Comparison of ENCODE assay signal across 32 cellular contexts in the genomic region with DNA sequence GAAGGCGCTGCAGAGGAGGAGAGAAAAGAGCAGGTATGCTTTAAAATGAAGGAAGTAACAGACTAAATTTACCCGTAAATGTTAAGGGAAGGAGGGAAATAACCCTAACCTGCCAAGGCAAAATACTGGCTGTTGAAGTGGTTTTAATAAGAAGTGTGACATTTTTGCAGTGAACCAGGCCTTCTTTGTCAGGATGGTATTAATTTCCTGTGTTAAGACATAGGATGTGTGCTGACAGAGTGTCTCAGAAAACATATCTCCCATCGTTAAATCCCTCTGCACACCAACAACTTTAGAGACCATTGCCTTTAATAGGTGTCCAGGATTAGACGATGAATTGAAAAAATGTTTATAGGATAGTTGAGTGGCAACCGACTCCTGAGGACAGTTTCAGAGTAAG. TPM values are rescaled to one million over a fixed set of nuclear protein-coding genes. Genes with fewer than 3 reads are reported as not detected.
A peak's percentile ranks its signal among the peaks of the same experiment; 100 is the strongest.
DNase-seq lines count a peak whose midpoint lies in the region; ATAC-seq and TF ChIP-seq lines count a peak whose summit lies in the region.
"Had no signal": no experiment of that assay in that cellular context is flagged by ENCODE, and none has a peak within 500 bp of the region (broad histone marks: within the 10 kb centered on the region; RNA-seq: fewer than 3 reads in every experiment).

No MANE protein-coding gene starts in this region.

- peak overlapping the region; percentile 77 for H3K27ac Mint-ChIP-seq in stimulated activated naive CD8-positive, alpha-beta T cell treated with anti-CD3 and anti-CD28 coated beads, Interleukin-15, Interleukin-2, amounts not matched to agents 100 ng/mL and 50 ng/mL, for 24 hours
- H3K27ac Mint-ChIP-seq in activated T-helper 17 cell treated with anti-CD3 and anti-CD28 coated beads, Interleukin-2, amount 50 U/mL, for 72 hours: peak overlapping the region; percentile 36
- H3K27ac Mint-ChIP-seq in natural killer cell: peak overlapping the region; percentile 19 to 51
- H3K27ac Mint-ChIP-seq: B cell; mesothelial cell of epicardium; T-helper 2 cell treated with Interferon-gamma antibody and Interleukin-4, amounts not matched to agents 5 μg/mL and 100 μg/mL, for 36 hours had no signal

- ATAC-seq in stimulated activated naive CD8-positive, alpha-beta T cell treated with anti-CD3 and anti-CD28 coated beads, Interleukin-15, Interleukin-2, amounts not matched to agents 100 U/mL and 50 U/mL, for 24 hours: no peak
- no peak for ATAC-seq in activated T-helper 17 cell treated with anti-CD3 and anti-CD28 coated beads, Interleukin-2, amount 50 U/mL, for 72 hours (replicated peaks)
- ATAC-seq in natural killer cell: peak; percentile 52 to 70 (median 52)
- no peak for ATAC-seq in HG02798 (IDR thresholded peaks at IDR 0.05; ENCODE audit: poor library complexity, unreplicated experiment)
- ATAC-seq: A549, heart right ventricle, psoas muscle, Right ventricle myocardium inferior, SK-N-SH treated with all-trans-retinoic acid at 6 μM for 48 hours had no signal

- TF ChIP-seq CTCF in natural killer cell (IDR thresholded peaks at IDR 0.05): no peak
- TF ChIP-seq CTCF in GM13976 (IDR thresholded peaks at IDR 0.05; ENCODE audit: borderline replicate concordance, control extremely low read depth, extremely low read depth, insufficient read depth, missing control alignments): no peak

- in situ Hi-C loops in GM13976 (cut with MboI; ENCODE audit: low sequenced_read_pairs, unreplicated experiment): no loop called here

- no peak overlapping the region for H3K4me3 Mint-ChIP-seq in stimulated activated naive CD8-positive, alpha-beta T cell treated with anti-CD3 and anti-CD28 coated beads, Interleukin-15, Interleukin-2, amounts not matched to agents 100 ng/mL and 50 ng/mL, for 24 hours
- peak overlapping the region; percentile 86 for H3K4me3 Mint-ChIP-seq in activated T-helper 17 cell treated with anti-CD3 and anti-CD28 coated beads, Interleukin-2, amount 50 U/mL, for 72 hours
- H3K4me3 Mint-ChIP-seq in natural killer cell: peak overlapping the region; percentile 42
- H3K4me3 Mint-ChIP-seq: B cell; mesothelial cell of epicardium; naive B cell; T-helper 2 cell treated with Interferon-gamma antibody and Interleukin-4, amounts not matched to agents 5 μg/mL and 100 μg/mL, for 36 hours had no signal

- intact Hi-C loops in natural killer cell (cut with micrococcal nuclease): no loop called here

- peaks cover 39% of the 10 kb centered on the region for H3K36me3 Mint-ChIP-seq in stimulated activated naive CD8-positive, alpha-beta T cell treated with anti-CD3 and anti-CD28 coated beads, Interleukin-15, Interleukin-2, amounts not matched to agents 100 ng/mL and 50 ng/mL, for 24 hours (ENCODE audit: low read depth)
- peaks cover 76% of the 10 kb centered on the region for H3K36me3 Mint-ChIP-seq in activated T-helper 17 cell treated with anti-CD3 and anti-CD28 coated beads, Interleukin-2, amount 50 U/mL, for 72 hours (ENCODE audit: low read depth)
- no peaks in the 10 kb centered on the region for H3K36me3 Mint-ChIP-seq in natural killer cell
- H3K36me3 Mint-ChIP-seq: mesothelial cell of epicardium had no signal

- DNase-seq in stimulated activated naive CD8-positive, alpha-beta T cell treated with anti-CD3 and anti-CD28 coated beads, Interleukin-15, Interleukin-2, amounts not matched to agents 100 U/mL and 50 U/mL, for 24 hours: no peak
- DNase-seq in natural killer cell (no peak), NCI-H526 treated with DMSO at 0.1 percent for 48 hours (lab: John Stamatoyannopoulos, UW) (no peak), GDM1 (lab: John Stamatoyannopoulos, UW) (no peak), GM13976 (ENCODE audit: low spot score) (no peak)
- DNase-seq: activated CD4-positive, alpha-beta T cell treated with anti-CD3 and anti-CD28 coated beads for 1 hour; activated CD8-positive, alpha-beta memory T cell treated with anti-CD3 and anti-CD28 coated beads for 24 hours; activated gamma-delta T cell; activated T-cell treated with anti-CD3 and anti-CD28 coated beads for 4 hours; adrenal gland; COR-L47; foreskin melanocyte; HCEC 1CT; heart right ventricle; Karpas-422; naive B cell; NCI-H1417; NCI-H2029 treated with DMSO at 0.1 percent for 48 hours; NCI-H2227 treated with DMSO at 0.1 percent for 48 hours; NCI-H748 treated with DMSO at 0.1 percent for 48 hours; psoas muscle; sigmoid colon; stimulated activated CD4-positive, alpha-beta T cell treated with anti-CD3 and anti-CD28 coated beads, Interleukin-4, amount 100 ng/mL, for 1 hour had no signal

- H3K9me3 Mint-ChIP-seq in stimulated activated naive CD8-positive, alpha-beta T cell treated with anti-CD3 and anti-CD28 coated beads, Interleukin-15, Interleukin-2, amounts not matched to agents 100 ng/mL and 50 ng/mL, for 24 hours: no peaks in the 10 kb centered on the region
- no peaks in the 10 kb centered on the region for H3K9me3 Mint-ChIP-seq in activated T-helper 17 cell treated with anti-CD3 and anti-CD28 coated beads, Interleukin-2, amount 50 U/mL, for 72 hours
- H3K9me3 Mint-ChIP-seq in natural killer cell: no peaks in the 10 kb centered on the region
- H3K9me3 Mint-ChIP-seq: mesothelial cell of epicardium; naive B cell; T-helper 2 cell treated with Interferon-gamma antibody and Interleukin-4, amounts not matched to agents 5 μg/mL and 100 μg/mL, for 36 hours had no signal

- H3K27me3 Mint-ChIP-seq in stimulated activated naive CD8-positive, alpha-beta T cell treated with anti-CD3 and anti-CD28 coated beads, Interleukin-15, Interleukin-2, amounts not matched to agents 100 ng/mL and 50 ng/mL, for 24 hours: no peaks in the 10 kb centered on the region
- no peaks in the 10 kb centered on the region for H3K27me3 Mint-ChIP-seq in activated T-helper 17 cell treated with anti-CD3 and anti-CD28 coated beads, Interleukin-2, amount 50 U/mL, for 72 hours
- no peaks in the 10 kb centered on the region for H3K27me3 Mint-ChIP-seq in natural killer cell (ENCODE audit: low read depth in 2 of 2)
- H3K27me3 Mint-ChIP-seq: B cell, naive B cell had no signal

- H3K4me1 Mint-ChIP-seq in stimulated activated naive CD8-positive, alpha-beta T cell treated with anti-CD3 and anti-CD28 coated beads, Interleukin-15, Interleukin-2, amounts not matched to agents 100 ng/mL and 50 ng/mL, for 24 hours (ENCODE audit: low read depth): peaks cover 91% of the 10 kb centered on the region
- peaks cover 54% of the 10 kb centered on the region for H3K4me1 Mint-ChIP-seq in activated T-helper 17 cell treated with anti-CD3 and anti-CD28 coated beads, Interleukin-2, amount 50 U/mL, for 72 hours
- H3K4me1 Mint-ChIP-seq in natural killer cell: peaks cover 81 to 83% of the 10 kb centered on the region in 2 donors

RNA-seq across cellular contexts. Expression of gene TTC39C, which starts 9.9 kb away (rescaled TPM):
- 10 to 100 TPM; 59.6 to 76.7 TPM for total RNA-seq in activated T-helper 17 cell treated with anti-CD3 and anti-CD28 coated beads, Interleukin-2, amount 50 U/mL, for 72 hours
- 10 to 100 TPM; 39.0 to 61.5 (median 44.3) TPM for total RNA-seq in natural killer cell

Comparison
In these comparisons a context has a peak if more than half of its experiments do, and no peak if none do; other contexts are left out.
1. ATAC-seq: peak in natural killer cell (3 of 3); none in stimulated activated naive CD8-positive, alpha-beta T cell treated with anti-CD3 and anti-CD28 coated beads, Interleukin-15, Interleukin-2, amounts not matched to agents 100 U/mL and 50 U/mL, for 24 hours (single experiment), activated T-helper 17 cell treated with anti-CD3 and anti-CD28 coated beads, Interleukin-2, amount 50 U/mL, for 72 hours (single experiment) and HG02798 (single experiment).
2. Peak in every context shown above with its lines, with median percentiles within 50 percentile points of each other: H3K27ac Mint-ChIP-seq.